In the genomic region with DNA sequence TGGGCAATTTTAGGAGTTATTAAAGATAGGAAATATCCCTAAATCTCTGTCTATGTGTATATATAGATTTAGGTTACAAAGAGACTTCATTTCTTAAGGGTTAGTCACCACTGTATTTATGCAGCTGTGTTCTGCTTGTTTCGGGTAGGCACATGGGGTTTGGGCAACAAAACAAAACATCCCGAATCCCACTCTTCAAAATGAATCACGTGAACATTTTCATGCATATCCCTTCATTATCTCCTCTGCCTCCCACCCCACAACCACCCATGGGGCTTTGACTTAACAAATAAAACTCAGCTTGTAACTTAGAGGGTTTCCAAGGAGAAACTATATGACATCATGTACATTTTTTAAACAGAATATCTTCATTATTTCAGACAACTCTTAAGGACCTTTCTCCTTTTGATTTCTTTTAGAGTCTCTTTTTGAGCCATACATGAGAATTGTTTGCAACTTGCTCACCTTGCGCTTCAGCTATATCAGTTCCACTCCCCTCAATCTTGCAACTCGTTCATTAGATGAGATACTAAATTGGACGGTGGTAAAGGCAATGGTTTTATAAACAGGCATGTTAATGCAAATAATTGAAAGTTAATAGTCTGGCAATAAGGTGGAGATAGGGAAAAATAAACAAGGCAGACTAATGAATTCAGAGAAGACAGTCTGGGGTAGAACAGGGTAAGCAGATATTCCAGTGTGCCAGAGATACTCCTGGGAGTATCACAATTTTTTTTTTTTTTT, we compare ENCODE assay signal across 1 cellular context.
A peak's percentile ranks its signal among the peaks of the same experiment; 100 is the strongest.
TF ChIP-seq lines count a peak whose summit lies in the region.

No MANE protein-coding gene starts in this region.

TF ChIP-seq in endothelial cell of umbilical vein, 7 proteins besides CTCF, POLR2A, EP300 and RAD21 (continued from another document):
- TF ChIP-seq MYC (IDR thresholded peaks at IDR 0.05; ENCODE audit: low read depth, low read length), result no peak
- peak; percentile 82 for TF ChIP-seq JUN (IDR thresholded peaks at IDR 0.05; ENCODE audit: borderline replicate concordance, insufficient read depth, insufficient read length, low read depth)
- TF ChIP-seq, protein P1, sequence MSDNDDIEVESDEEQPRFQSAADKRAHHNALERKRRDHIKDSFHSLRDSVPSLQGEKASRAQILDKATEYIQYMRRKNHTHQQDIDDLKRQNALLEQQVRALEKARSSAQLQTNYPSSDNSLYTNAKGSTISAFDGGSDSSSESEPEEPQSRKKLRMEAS (IDR thresholded peaks at IDR 0.05; ENCODE audit: insufficient read depth, insufficient read length), result peak; percentile 59
- no peak for TF ChIP-seq EZH2 (IDR thresholded peaks at IDR 0.05; ENCODE audit: borderline replicate concordance, low read depth, low read length, severe bottlenecking)
- peak; percentile 2 for TF ChIP-seq GATA2 (IDR thresholded peaks at IDR 0.05; ENCODE audit: insufficient read depth, insufficient read length, low read depth, low read length)
- peak; percentile 68 for TF ChIP-seq FOS (IDR thresholded peaks at IDR 0.05; ENCODE audit: borderline replicate concordance, insufficient read depth, low read length)
